In genomic region chr1:6178751-6179563, GRCh38 we compare ENCODE assay signal across 11 cellular contexts. TPM values are rescaled to one million over a fixed set of nuclear protein-coding genes. Genes with fewer than 3 reads are reported as not detected.
DNase-seq lines count a peak whose midpoint lies in the region; ATAC-seq, FAIRE-seq and TF ChIP-seq lines count a peak whose summit lies in the region.
"Had no signal": no experiment of that assay in that cellular context is flagged by ENCODE, and none has a peak within 500 bp of the region (broad histone marks: within the 10 kb centered on the region; RNA-seq: fewer than 3 reads in every experiment).

No MANE protein-coding gene starts in this region.

- POLR2A ChIA-PET in HepG2 (lab: Yijun Ruan, JAX): no interaction called here
- POLR2A ChIA-PET in activated CD4-positive, alpha-beta memory T cell treated with anti-CD3 and anti-CD28 coated beads, Interleukin-2, amount 10 ng/mL, durations not matched to agents 7 days and 5 days (lab: Charles Lee): no interaction called here

- H3K9me3 Mint-ChIP-seq in activated T-cell treated with anti-CD3 and anti-CD28 coated beads, Interleukin-2, amount 50 U/mL, for 4 hours: no peaks in the 10 kb centered on the region
- no peaks in the 10 kb centered on the region for H3K9me3 Mint-ChIP-seq in activated naive CD8-positive, alpha-beta T cell treated with anti-CD3 and anti-CD28 coated beads for 36 hours
- no peaks in the 10 kb centered on the region for H3K9me3 Mint-ChIP-seq in activated CD4-positive, alpha-beta memory T cell treated with anti-CD3 and anti-CD28 coated beads, Interleukin-2, amount 10 ng/mL, durations not matched to agents 7 days and 5 days

- TF ChIP-seq CTCF in HepG2 (CRISPR knock-in tag; IDR thresholded peaks at IDR 0.05) (0 out of 2 replicates have a peak, but pooled peaks have one; percentile 14), upper lobe of left lung (IDR thresholded peaks at IDR 0.05) (no peak)

- H3K27me3 ChIP-seq in HepG2 (ENCODE audit: control insufficient read depth in 1 of 2, insufficient read depth in 2 of 2, low read length in 2 of 2): peaks cover 4 to 34% of the 10 kb centered on the region in 2 experiments
- peaks cover 0 to 35% (median 21%) of the 10 kb centered on the region in 4 donors for H3K27me3 ChIP-seq in upper lobe of left lung

- no peak overlapping the region; the same call in 1 of the 2 replicates for H3K4me2 ChIP-seq in HepG2 (ENCODE audit: low read depth, low read length)

- no TSS peak for BruUV-seq in HepG2 (replicated peaks; lab: Mats Ljungman, UMichigan)

- no peak for FAIRE-seq in HepG2 (lab: Jason Lieb, UNC)
- FAIRE-seq: TTC549 had no signal

- H4K20me1 ChIP-seq in HepG2 (ENCODE audit: insufficient read depth, low read length): peaks cover 17% of the 10 kb centered on the region

- TF ChIP-seq POLR2A in HepG2 (IDR thresholded peaks at IDR 0.05; ENCODE audit: insufficient read depth in 1 of 2, low read depth in 2 of 2, low read length in 2 of 2) (no peak), upper lobe of left lung (IDR thresholded peaks at IDR 0.05) (no peak)

- in situ Hi-C loops in HepG2 (cut with HindIII; ENCODE audit: extremely low pct_ligation_motif_present, low pct_unique_long_range_greater_than_20kb): no loop called here

- intact Hi-C loops in HepG2 (cut with micrococcal nuclease; ENCODE audit: unreplicated experiment): no loop called here

- H3K36me3 ChIP-seq in HepG2 (replicated peaks in 1 of 2; ENCODE audit: control insufficient read depth in 1 of 2, insufficient read depth in 2 of 2, low read length in 2 of 2): no peaks in the 10 kb centered on the region
- H3K36me3 ChIP-seq in upper lobe of left lung: no peaks in the 10 kb centered on the region

- H3K4me1 Mint-ChIP-seq in activated T-cell treated with anti-CD3 and anti-CD28 coated beads, Interleukin-2, amount 50 U/mL, for 4 hours (ENCODE audit: low read depth): peaks cover 27% of the 10 kb centered on the region
- H3K4me1 Mint-ChIP-seq in activated naive CD8-positive, alpha-beta T cell treated with anti-CD3 and anti-CD28 coated beads for 36 hours: peaks cover 27% of the 10 kb centered on the region
- H3K4me1 Mint-ChIP-seq in activated CD4-positive, alpha-beta memory T cell treated with anti-CD3 and anti-CD28 coated beads, Interleukin-2, amount 10 ng/mL, durations not matched to agents 7 days and 5 days: peaks cover 15% of the 10 kb centered on the region

- H3K79me2 ChIP-seq in HepG2 (ENCODE audit: insufficient read depth, low read length): no peaks in the 10 kb centered on the region

- WGBS in HepG2 (ENCODE audit: low lambda C conversion rate): 5% methylated on average over 11 of the region's 51 CpGs
- WGBS in upper lobe of left lung, 2 donors: 6 to 15% methylated on average over 7 to 29 of the region's 51 CpGs

- TF ChIP-seq EP300 in HepG2 (IDR thresholded peaks at IDR 0.05; ENCODE audit: low read depth in 2 of 2, low read length in 2 of 2): no peak
- no peak for TF ChIP-seq EP300 in HepG2 (CRISPR knock-in tag; IDR thresholded peaks at IDR 0.05; ENCODE audit: borderline replicate concordance)
- TF ChIP-seq EP300 in upper lobe of left lung (IDR thresholded peaks at IDR 0.05): no peak

- no peak for DNase-seq in activated T-cell treated with anti-CD3 and anti-CD28 coated beads, Interleukin-2, amount 50 U/mL, for 4 hours
- no peak for DNase-seq in activated T-cell treated with anti-CD3 and anti-CD28 coated beads, Interleukin-2, amount 50 U/mL, for 48 hours
- DNase-seq in activated naive CD8-positive, alpha-beta T cell treated with anti-CD3 and anti-CD28 coated beads for 36 hours: no peak
- DNase-seq in HepG2 (ENCODE audit: low spot score): no peak
- DNase-seq in upper lobe of left lung: peak in 1 of 2 donors; percentile 72
- no peak for DNase-seq in A172 (ENCODE audit: low spot score)
- no peak for DNase-seq in activated CD4-positive, alpha-beta memory T cell treated with anti-CD3 and anti-CD28 coated beads, Interleukin-2, amount 10 ng/mL, durations not matched to agents 7 days and 5 days
- DNase-seq: HCEC 1CT, NCI-H510A had no signal

- no peak for TF ChIP-seq RAD21 in HepG2 (CRISPR knock-in tag; IDR thresholded peaks at IDR 0.05)

- H3K27ac ChIP-seq in HepG2 (ENCODE audit: extremely low read length, insufficient read depth, low read length) (no peak overlapping the region), upper lobe of left lung (no peak overlapping the region)

- CTCF ChIA-PET in HepG2 (lab: Yijun Ruan, JAX; ENCODE audit: low intra/inter-chr PET ratio, low total read pairs): no interaction called here
- CTCF ChIA-PET in activated CD4-positive, alpha-beta memory T cell treated with anti-CD3 and anti-CD28 coated beads, Interleukin-2, amount 10 ng/mL, durations not matched to agents 7 days and 5 days (lab: Charles Lee): no interaction called here

- no peaks in the 10 kb centered on the region for H3K36me3 Mint-ChIP-seq in activated T-cell treated with anti-CD3 and anti-CD28 coated beads, Interleukin-2, amount 50 U/mL, for 4 hours (ENCODE audit: insufficient read depth)
- peaks cover 2% of the 10 kb centered on the region for H3K36me3 Mint-ChIP-seq in activated naive CD8-positive, alpha-beta T cell treated with anti-CD3 and anti-CD28 coated beads for 36 hours
- no peaks in the 10 kb centered on the region for H3K36me3 Mint-ChIP-seq in activated CD4-positive, alpha-beta memory T cell treated with anti-CD3 and anti-CD28 coated beads, Interleukin-2, amount 10 ng/mL, durations not matched to agents 7 days and 5 days (ENCODE audit: low read depth)

- no peaks in the 10 kb centered on the region for H3K9me3 ChIP-seq in HepG2 (ENCODE audit: low read length)
- no peaks in the 10 kb centered on the region for H3K9me3 ChIP-seq in upper lobe of left lung

- no peak overlapping the region for H2AFZ ChIP-seq in HepG2 (ENCODE audit: low read length)

- H3K4me3 ChIP-seq in HepG2 (replicated peaks in 1 of 3; ENCODE audit: insufficient read depth in 1 of 3, low read depth in 2 of 3, low read length in 3 of 3) (peak overlapping the region in 1 of 3 experiments; percentile 4; a peak in 2 of 6 replicates), upper lobe of left lung (peak overlapping the region in 3 of 4 donors; percentile 17 to 21 (median 20))

- peak in 1 of 2 donors; percentile 20 for ATAC-seq in activated T-cell treated with anti-CD3 and anti-CD28 coated beads, Interleukin-2, amount 50 U/mL, for 4 hours
- ATAC-seq in HepG2: peak; percentile 41
- ATAC-seq in upper lobe of left lung (ENCODE audit: low FRiP score in 2 of 2): no peak
- ATAC-seq in HG03280 (IDR thresholded peaks at IDR 0.05; ENCODE audit: unreplicated experiment): no peak

- H3K9ac ChIP-seq in HepG2 (ENCODE audit: insufficient read depth, low read depth, low read length): no peak overlapping the region

- H3K27ac Mint-ChIP-seq in activated naive CD8-positive, alpha-beta T cell treated with anti-CD3 and anti-CD28 coated beads for 36 hours: no peak overlapping the region
- no peak overlapping the region for H3K27ac Mint-ChIP-seq in activated CD4-positive, alpha-beta memory T cell treated with anti-CD3 and anti-CD28 coated beads, Interleukin-2, amount 10 ng/mL, durations not matched to agents 7 days and 5 days

- peaks cover 41% of the 10 kb centered on the region for H3K27me3 Mint-ChIP-seq in activated T-cell treated with anti-CD3 and anti-CD28 coated beads, Interleukin-2, amount 50 U/mL, for 4 hours (ENCODE audit: low read depth)
- peaks cover 45% of the 10 kb centered on the region for H3K27me3 Mint-ChIP-seq in activated naive CD8-positive, alpha-beta T cell treated with anti-CD3 and anti-CD28 coated beads for 36 hours
- peaks cover 50% of the 10 kb centered on the region for H3K27me3 Mint-ChIP-seq in activated CD4-positive, alpha-beta memory T cell treated with anti-CD3 and anti-CD28 coated beads, Interleukin-2, amount 10 ng/mL, durations not matched to agents 7 days and 5 days

- peak overlapping the region; percentile 65 for H3K4me3 Mint-ChIP-seq in activated T-cell treated with anti-CD3 and anti-CD28 coated beads, Interleukin-2, amount 50 U/mL, for 4 hours
- H3K4me3 Mint-ChIP-seq in activated naive CD8-positive, alpha-beta T cell treated with anti-CD3 and anti-CD28 coated beads for 36 hours: peak overlapping the region; percentile 41
- no peak overlapping the region for H3K4me3 Mint-ChIP-seq in activated CD4-positive, alpha-beta memory T cell treated with anti-CD3 and anti-CD28 coated beads, Interleukin-2, amount 10 ng/mL, durations not matched to agents 7 days and 5 days

- peaks cover 5% of the 10 kb centered on the region; the same call in 1 of the 2 replicates for H3K4me1 ChIP-seq in HepG2 (ENCODE audit: insufficient read depth, low read length)
- H3K4me1 ChIP-seq in upper lobe of left lung: peaks cover 15 to 36% (median 18%) of the 10 kb centered on the region in 4 donors

RNA-seq across cellular contexts. Expression of gene CHD5, which starts 1.2 kb away (rescaled TPM):
- under 1 TPM; 0.27 to 0.61 (median 0.34) TPM for total RNA-seq in activated T-cell treated with anti-CD3 and anti-CD28 coated beads, Interleukin-2, amount 50 U/mL, for 4 hours
- total RNA-seq in activated naive CD8-positive, alpha-beta T cell treated with anti-CD3 and anti-CD28 coated beads for 36 hours: under 1 TPM; 0.44 to 0.56 TPM
- total RNA-seq in HepG2 (2016; rRNA removed; fragmentation: Illumina TruSeq; extraction: Trizol) (0.02 TPM in 1 of 2 replicates, not detected in the other), upper lobe of left lung (1 to 10 TPM in 2 of 6 donors, under 1 TPM in 4; 0.14 to 1.3 (median 0.25) TPM)
- total RNA-seq in HepG2 (2016; cell fraction: cytosol; rRNA removed; fragmentation: Illumina TruSeq; extraction: Trizol; ENCODE audit: low read depth): not detected in 2 replicates
- 0.11 TPM in 1 of 2 replicates, not detected in the other for total RNA-seq in HepG2 (2016; cell fraction: insoluble cytoplasmic fraction; rRNA removed; fragmentation: Illumina TruSeq; extraction: Trizol)
- total RNA-seq in HepG2 (2016; cell fraction: membrane; rRNA removed; fragmentation: Illumina TruSeq; extraction: Trizol): not detected in 2 replicates
- total RNA-seq in HepG2 (2016; cell fraction: nucleus; rRNA removed; fragmentation: Illumina TruSeq; extraction: Trizol): 0.09 TPM in 1 of 2 replicates, not detected in the other
- polyA plus RNA-seq in HepG2 (2011; rRNA removed): 0.09 and 0.21 TPM in 2 replicates
- polyA plus RNA-seq in HepG2 (2011; cell fraction: cytosol; rRNA removed): 0.03 TPM in 1 of 2 replicates, not detected in the other
- polyA plus RNA-seq in HepG2 (2011; cell fraction: nucleus; rRNA removed): 0.42 and 0.51 TPM in 2 replicates
- polyA plus RNA-seq in HepG2 (2012): 0.03 and 0.05 TPM in 2 replicates
- not detected in 2 replicates for polyA plus RNA-seq in HepG2 (2016; cell fraction: cytosol; fragmentation: Illumina TruSeq; extraction: Trizol; ENCODE audit: low read depth)
- polyA plus RNA-seq in HepG2 (2016; cell fraction: insoluble cytoplasmic fraction; fragmentation: Illumina TruSeq; extraction: Trizol; ENCODE audit: low read depth): not detected in 2 replicates
- not detected in 2 replicates for polyA plus RNA-seq in HepG2 (2016; cell fraction: membrane; fragmentation: Illumina TruSeq; extraction: Trizol; ENCODE audit: low read depth)
- 0.10 and 0.29 TPM in 2 replicates for polyA plus RNA-seq in HepG2 (2016; cell fraction: nucleus; fragmentation: Illumina TruSeq; extraction: Trizol; ENCODE audit: insufficient read depth, low read depth)
- 0.10 and 0.56 TPM in 2 replicates for polyA minus RNA-seq in HepG2 (2011; rRNA and poly(A)+ RNA removed; ENCODE audit: low replicate concordance)
- polyA minus RNA-seq in HepG2 (2011; cell fraction: cytosol; rRNA and poly(A)+ RNA removed): not detected in 2 replicates
- 0.13 and 0.50 TPM in 2 replicates for polyA minus RNA-seq in HepG2 (2011; cell fraction: nucleus; rRNA and poly(A)+ RNA removed)
- total RNA-seq in A172 (2014; rRNA removed; shearing (Covaris generic)): 0.98 TPM in 2 replicates
- total RNA-seq in activated CD4-positive, alpha-beta memory T cell treated with anti-CD3 and anti-CD28 coated beads, Interleukin-2, amount 10 ng/mL, durations not matched to agents 7 days and 5 days: under 1 TPM; 0.10 to 0.18 TPM

RNA-seq across cellular contexts. Expression of gene RPL22, which starts 20.4 kb away (rescaled TPM):
- total RNA-seq in activated T-cell treated with anti-CD3 and anti-CD28 coated beads, Interleukin-2, amount 50 U/mL, for 4 hours: 100 to 1,000 TPM; 395 to 423 (median 403) TPM
- total RNA-seq in activated naive CD8-positive, alpha-beta T cell treated with anti-CD3 and anti-CD28 coated beads for 36 hours: 100 to 1,000 TPM; 481 to 486 TPM
- 545 and 787 TPM in 2 replicates for total RNA-seq in HepG2 (2016; rRNA removed; fragmentation: Illumina TruSeq; extraction: Trizol)
- total RNA-seq in HepG2 (2016; cell fraction: cytosol; rRNA removed; fragmentation: Illumina TruSeq; extraction: Trizol; ENCODE audit: low read depth): 342 and 387 TPM in 2 replicates
- 525 and 788 TPM in 2 replicates for total RNA-seq in HepG2 (2016; cell fraction: insoluble cytoplasmic fraction; rRNA removed; fragmentation: Illumina TruSeq; extraction: Trizol)
- 707 and 829 TPM in 2 replicates for total RNA-seq in HepG2 (2016; cell fraction: membrane; rRNA removed; fragmentation: Illumina TruSeq; extraction: Trizol)
- total RNA-seq in HepG2 (2016; cell fraction: nucleus; rRNA removed; fragmentation: Illumina TruSeq; extraction: Trizol): 180 and 186 TPM in 2 replicates
- polyA plus RNA-seq in HepG2 (2011; rRNA removed): 146 and 214 TPM in 2 replicates
- polyA plus RNA-seq in HepG2 (2011; cell fraction: cytosol; rRNA removed): 92.5 and 127 TPM in 2 replicates
- polyA plus RNA-seq in HepG2 (2011; cell fraction: nucleus; rRNA removed): 29.2 and 40.5 TPM in 2 replicates
- polyA plus RNA-seq in HepG2 (2012): 1,228 and 1,771 TPM in 2 replicates
- polyA plus RNA-seq in HepG2 (2016; cell fraction: cytosol; fragmentation: Illumina TruSeq; extraction: Trizol; ENCODE audit: low read depth): 1,048 and 1,064 TPM in 2 replicates
- 1,078 and 1,177 TPM in 2 replicates for polyA plus RNA-seq in HepG2 (2016; cell fraction: insoluble cytoplasmic fraction; fragmentation: Illumina TruSeq; extraction: Trizol; ENCODE audit: low read depth)
- 1,296 and 1,373 TPM in 2 replicates for polyA plus RNA-seq in HepG2 (2016; cell fraction: membrane; fragmentation: Illumina TruSeq; extraction: Trizol; ENCODE audit: low read depth)
- polyA plus RNA-seq in HepG2 (2016; cell fraction: nucleus; fragmentation: Illumina TruSeq; extraction: Trizol; ENCODE audit: insufficient read depth, low read depth): 473 and 475 TPM in 2 replicates
- 12.9 and 31.5 TPM in 2 replicates for polyA minus RNA-seq in HepG2 (2011; rRNA and poly(A)+ RNA removed; ENCODE audit: low replicate concordance)
- polyA minus RNA-seq in HepG2 (2011; cell fraction: cytosol; rRNA and poly(A)+ RNA removed): 48.1 and 62.3 TPM in 2 replicates
- polyA minus RNA-seq in HepG2 (2011; cell fraction: nucleus; rRNA and poly(A)+ RNA removed): 53.2 and 59.9 TPM in 2 replicates
- 100 to 1,000 TPM in 5 of 6 donors, 10 to 100 TPM in 1; 88.2 to 288 (median 180) TPM for total RNA-seq in upper lobe of left lung
- total RNA-seq in A172 (2014; rRNA removed; shearing (Covaris generic)): 88.4 and 112 TPM in 2 replicates
- 100 to 1,000 TPM; 258 to 298 TPM for total RNA-seq in activated CD4-positive, alpha-beta memory T cell treated with anti-CD3 and anti-CD28 coated beads, Interleukin-2, amount 10 ng/mL, durations not matched to agents 7 days and 5 days

RNA-seq across cellular contexts. Expression of gene RNF207, which starts 27.0 kb away (rescaled TPM):
- 10 to 100 TPM in 2 of 3 donors, 1 to 10 TPM in 1; 9.9 to 18.8 (median 12.0) TPM for total RNA-seq in activated T-cell treated with anti-CD3 and anti-CD28 coated beads, Interleukin-2, amount 50 U/mL, for 4 hours
- 1 to 10 TPM; 5.0 to 6.2 TPM for total RNA-seq in activated naive CD8-positive, alpha-beta T cell treated with anti-CD3 and anti-CD28 coated beads for 36 hours
- total RNA-seq in HepG2 (2016; rRNA removed; fragmentation: Illumina TruSeq; extraction: Trizol): 1.7 and 9.8 TPM in 2 replicates
- 2.0 and 3.0 TPM in 2 replicates for total RNA-seq in HepG2 (2016; cell fraction: cytosol; rRNA removed; fragmentation: Illumina TruSeq; extraction: Trizol; ENCODE audit: low read depth)
- 2.1 and 8.9 TPM in 2 replicates for total RNA-seq in HepG2 (2016; cell fraction: insoluble cytoplasmic fraction; rRNA removed; fragmentation: Illumina TruSeq; extraction: Trizol)
- total RNA-seq in HepG2 (2016; cell fraction: membrane; rRNA removed; fragmentation: Illumina TruSeq; extraction: Trizol): 2.4 and 2.5 TPM in 2 replicates
- total RNA-seq in HepG2 (2016; cell fraction: nucleus; rRNA removed; fragmentation: Illumina TruSeq; extraction: Trizol): 14.8 and 17.7 TPM in 2 replicates
- polyA plus RNA-seq in HepG2 (2011; rRNA removed): 15.9 and 17.9 TPM in 2 replicates
- polyA plus RNA-seq in HepG2 (2011; cell fraction: cytosol; rRNA removed): 3.1 and 5.5 TPM in 2 replicates
- 282 and 411 TPM in 2 replicates for polyA plus RNA-seq in HepG2 (2011; cell fraction: nucleus; rRNA removed)
- 3.9 and 4.0 TPM in 2 replicates for polyA plus RNA-seq in HepG2 (2012)
- 0.45 and 0.62 TPM in 2 replicates for polyA plus RNA-seq in HepG2 (2016; cell fraction: cytosol; fragmentation: Illumina TruSeq; extraction: Trizol; ENCODE audit: low read depth)
- polyA plus RNA-seq in HepG2 (2016; cell fraction: insoluble cytoplasmic fraction; fragmentation: Illumina TruSeq; extraction: Trizol; ENCODE audit: low read depth): 1.8 and 3.9 TPM in 2 replicates
- polyA plus RNA-seq in HepG2 (2016; cell fraction: membrane; fragmentation: Illumina TruSeq; extraction: Trizol; ENCODE audit: low read depth): 0.85 and 1.2 TPM in 2 replicates
- 47.0 and 48.9 TPM in 2 replicates for polyA plus RNA-seq in HepG2 (2016; cell fraction: nucleus; fragmentation: Illumina TruSeq; extraction: Trizol; ENCODE audit: insufficient read depth, low read depth)
- polyA minus RNA-seq in HepG2 (2011; rRNA and poly(A)+ RNA removed; ENCODE audit: low replicate concordance): 16.5 and 27.5 TPM in 2 replicates
- 2.5 TPM in 2 replicates for polyA minus RNA-seq in HepG2 (2011; cell fraction: cytosol; rRNA and poly(A)+ RNA removed)
- polyA minus RNA-seq in HepG2 (2011; cell fraction: nucleus; rRNA and poly(A)+ RNA removed): 30.0 and 38.2 TPM in 2 replicates
- 10 to 100 TPM in 5 of 6 donors, 1 to 10 TPM in 1; 9.8 to 85.9 (median 18.3) TPM for total RNA-seq in upper lobe of left lung
- 4.0 and 6.3 TPM in 2 replicates for total RNA-seq in A172 (2014; rRNA removed; shearing (Covaris generic))
- total RNA-seq in activated CD4-positive, alpha-beta memory T cell treated with anti-CD3 and anti-CD28 coated beads, Interleukin-2, amount 10 ng/mL, durations not matched to agents 7 days and 5 days: 10 to 100 TPM; 12.4 to 16.4 TPM

RNA-seq across cellular contexts. Expression of gene ICMT, which starts 56.8 kb away (rescaled TPM):
- 10 to 100 TPM; 54.1 to 64.8 (median 58.3) TPM for total RNA-seq in activated T-cell treated with anti-CD3 and anti-CD28 coated beads, Interleukin-2, amount 50 U/mL, for 4 hours
- 10 to 100 TPM; 57.4 to 58.1 TPM for total RNA-seq in activated naive CD8-positive, alpha-beta T cell treated with anti-CD3 and anti-CD28 coated beads for 36 hours
- total RNA-seq in HepG2 (2016; rRNA removed; fragmentation: Illumina TruSeq; extraction: Trizol) (61.7 and 69.7 TPM in 2 replicates), upper lobe of left lung (10 to 100 TPM; 23.0 to 66.7 (median 52.2) TPM)
- 23.7 and 29.8 TPM in 2 replicates for total RNA-seq in HepG2 (2016; cell fraction: cytosol; rRNA removed; fragmentation: Illumina TruSeq; extraction: Trizol; ENCODE audit: low read depth)
- total RNA-seq in HepG2 (2016; cell fraction: insoluble cytoplasmic fraction; rRNA removed; fragmentation: Illumina TruSeq; extraction: Trizol): 60.0 and 68.5 TPM in 2 replicates
- 90.0 and 91.4 TPM in 2 replicates for total RNA-seq in HepG2 (2016; cell fraction: membrane; rRNA removed; fragmentation: Illumina TruSeq; extraction: Trizol)
- total RNA-seq in HepG2 (2016; cell fraction: nucleus; rRNA removed; fragmentation: Illumina TruSeq; extraction: Trizol): 45.6 and 50.8 TPM in 2 replicates
- 23.1 and 24.6 TPM in 2 replicates for polyA plus RNA-seq in HepG2 (2011; rRNA removed)
- 23.8 and 31.3 TPM in 2 replicates for polyA plus RNA-seq in HepG2 (2011; cell fraction: cytosol; rRNA removed)
- 8.9 and 10.8 TPM in 2 replicates for polyA plus RNA-seq in HepG2 (2011; cell fraction: nucleus; rRNA removed)
- 26.0 and 27.3 TPM in 2 replicates for polyA plus RNA-seq in HepG2 (2012)
- polyA plus RNA-seq in HepG2 (2016; cell fraction: cytosol; fragmentation: Illumina TruSeq; extraction: Trizol; ENCODE audit: low read depth): 38.8 and 46.6 TPM in 2 replicates
- 66.5 and 67.0 TPM in 2 replicates for polyA plus RNA-seq in HepG2 (2016; cell fraction: insoluble cytoplasmic fraction; fragmentation: Illumina TruSeq; extraction: Trizol; ENCODE audit: low read depth)
- 87.3 and 91.3 TPM in 2 replicates for polyA plus RNA-seq in HepG2 (2016; cell fraction: membrane; fragmentation: Illumina TruSeq; extraction: Trizol; ENCODE audit: low read depth)
- polyA plus RNA-seq in HepG2 (2016; cell fraction: nucleus; fragmentation: Illumina TruSeq; extraction: Trizol; ENCODE audit: insufficient read depth, low read depth): 77.9 and 79.1 TPM in 2 replicates
- 42.4 and 109 TPM in 2 replicates for polyA minus RNA-seq in HepG2 (2011; rRNA and poly(A)+ RNA removed; ENCODE audit: low replicate concordance)
- polyA minus RNA-seq in HepG2 (2011; cell fraction: cytosol; rRNA and poly(A)+ RNA removed): 24.0 and 31.1 TPM in 2 replicates
- 12.5 and 14.2 TPM in 2 replicates for polyA minus RNA-seq in HepG2 (2011; cell fraction: nucleus; rRNA and poly(A)+ RNA removed)
- 62.7 and 66.4 TPM in 2 replicates for total RNA-seq in A172 (2014; rRNA removed; shearing (Covaris generic))
- 10 to 100 TPM; 49.8 to 49.9 TPM for total RNA-seq in activated CD4-positive, alpha-beta memory T cell treated with anti-CD3 and anti-CD28 coated beads, Interleukin-2, amount 10 ng/mL, durations not matched to agents 7 days and 5 days
